16 cellular contexts compared by ENCODE assay signal in genomic region chr18:3397031-3397750, GRCh38. TPM values are rescaled to one million over a fixed set of nuclear protein-coding genes. Genes with fewer than 3 reads are reported as not detected.
DNase-seq lines count a peak whose midpoint lies in the region; ATAC-seq and TF ChIP-seq lines count a peak whose summit lies in the region.
"Had no signal": no experiment of that assay in that cellular context is flagged by ENCODE, and none has a peak within 500 bp of the region (broad histone marks: within the 10 kb centered on the region; RNA-seq: fewer than 3 reads in every experiment).

No MANE protein-coding gene starts in this region.

- ATAC-seq in esophagus mucosa (peak; percentile 75), body of pancreas (no peak)
- no peak for ATAC-seq in activated CD8-positive, alpha-beta T cell treated with anti-CD3 and anti-CD28 coated beads for 36 hours
- ATAC-seq: activated T-cell treated with anti-CD3 and anti-CD28 coated beads, Interleukin-2, amount 50 U/mL, for 4 hours had no signal

- intact Hi-C loops in activated T-helper 1 cell treated with anti-CD3 and anti-CD28 coated beads, Interleukin-12 subunit alpha, Interleukin-12 subunit beta, Interleukin-2, Interleukin-4 antibody, amounts not matched to agents 30 ng/mL and 10 ng/mL and 1 ng/mL, durations not matched to agents 14 hours and 24 hours and 36 hours (cut with micrococcal nuclease) = no loop called here
- intact Hi-C loops in body of pancreas (cut with DNase I) = no loop called here
- intact Hi-C loops in activated CD8-positive, alpha-beta T cell treated with anti-CD3 and anti-CD28 coated beads for 36 hours (cut with micrococcal nuclease) = no loop called here

- H4K20me1 ChIP-seq in neural progenitor cell (ENCODE audit: low read depth) (no peaks in the 10 kb centered on the region), MM.1S (ENCODE audit: insufficient read depth, low read length) (no peaks in the 10 kb centered on the region)

- no peak overlapping the region for H3K4me2 ChIP-seq in neural progenitor cell
- no peak overlapping the region for H3K4me2 ChIP-seq in MM.1S (ENCODE audit: low read depth, low read length)
- H3K4me2 ChIP-seq: KMS-11 had no signal

- H3K27ac ChIP-seq in C4-2B (peak overlapping the region; percentile 64), neural progenitor cell (no peak overlapping the region), MM.1S (ENCODE audit: low read length) (no peak overlapping the region), body of pancreas (no peak overlapping the region)
- H3K27ac ChIP-seq: KMS-11, lower lobe of right lung had no signal

- no peak overlapping the region for H3K4me3 Mint-ChIP-seq in neural progenitor cell
- no peak overlapping the region for H3K4me3 Mint-ChIP-seq in activated T-helper 1 cell treated with anti-CD3 and anti-CD28 coated beads, Interleukin-12 subunit alpha, Interleukin-12 subunit beta, Interleukin-2, Interleukin-4 antibody, amounts not matched to agents 30 ng/mL and 10 ng/mL and 1 ng/mL, durations not matched to agents 14 hours and 24 hours and 36 hours
- no peak overlapping the region for H3K4me3 Mint-ChIP-seq in activated CD8-positive, alpha-beta T cell treated with anti-CD3 and anti-CD28 coated beads for 36 hours
- H3K4me3 Mint-ChIP-seq: activated CD4-positive, alpha-beta T cell treated with anti-CD3 and anti-CD28 coated beads, Interleukin-2, amount 10 ng/mL, durations not matched to agents 24 days and 14 days; activated T-cell treated with anti-CD3 and anti-CD28 coated beads, Interleukin-2, amount 50 U/mL, for 4 hours; neural crest cell had no signal

- H3F3A ChIP-seq in neural progenitor cell (ENCODE audit: low read depth) (peaks cover 11% of the 10 kb centered on the region), MM.1S (ENCODE audit: insufficient read depth, low read length) (no peaks in the 10 kb centered on the region)

- peaks cover 12% of the 10 kb centered on the region for H3K9me3 Mint-ChIP-seq in neural progenitor cell
- H3K9me3 Mint-ChIP-seq in activated T-helper 1 cell treated with anti-CD3 and anti-CD28 coated beads, Interleukin-12 subunit alpha, Interleukin-12 subunit beta, Interleukin-2, Interleukin-4 antibody, amounts not matched to agents 30 ng/mL and 10 ng/mL and 1 ng/mL, durations not matched to agents 14 hours and 24 hours and 36 hours = peaks cover 28% of the 10 kb centered on the region
- peaks cover 8% of the 10 kb centered on the region for H3K9me3 Mint-ChIP-seq in activated CD8-positive, alpha-beta T cell treated with anti-CD3 and anti-CD28 coated beads for 36 hours
- H3K9me3 Mint-ChIP-seq: neural crest cell had no signal

- peak overlapping the region; percentile 3 for H3K27ac Mint-ChIP-seq in neural progenitor cell
- H3K27ac Mint-ChIP-seq in activated T-helper 1 cell treated with anti-CD3 and anti-CD28 coated beads, Interleukin-12 subunit alpha, Interleukin-12 subunit beta, Interleukin-2, Interleukin-4 antibody, amounts not matched to agents 30 ng/mL and 10 ng/mL and 1 ng/mL, durations not matched to agents 14 hours and 24 hours and 36 hours = no peak overlapping the region
- H3K27ac Mint-ChIP-seq in activated CD8-positive, alpha-beta T cell treated with anti-CD3 and anti-CD28 coated beads for 36 hours = no peak overlapping the region
- H3K27ac Mint-ChIP-seq: activated CD4-positive, alpha-beta T cell treated with anti-CD3 and anti-CD28 coated beads, Interleukin-2, amount 10 ng/mL, durations not matched to agents 24 days and 14 days had no signal

- TF ChIP-seq POLR2A in body of pancreas (IDR thresholded peaks at IDR 0.05) = no peak

- TF ChIP-seq CTCF in C4-2B (conservative IDR thresholded peaks at IDR 0.05) (no peak), neural progenitor cell (IDR thresholded peaks at IDR 0.05) (no peak), MM.1S (IDR thresholded peaks at IDR 0.05; ENCODE audit: low read length) (no peak), body of pancreas (IDR thresholded peaks at IDR 0.05) (no peak)
- no peak for TF ChIP-seq CTCF in activated CD8-positive, alpha-beta T cell treated with anti-CD3 and anti-CD28 coated beads for 36 hours (IDR thresholded peaks at IDR 0.05)

- no peaks in the 10 kb centered on the region for H3K9me2 ChIP-seq in MM.1S (replicated peaks; ENCODE audit: insufficient read depth, low read length)

- CTCF ChIA-PET in activated CD8-positive, alpha-beta T cell treated with anti-CD3 and anti-CD28 coated beads for 36 hours (lab: Charles Lee) = interaction anchor here (0.7 to 1.6 kb wide), 3 partner anchors 11 to 100 kb away, joined by 3 to 4 read pairs (median 3); no protein-coding TSS in a partner anchor

- H3K4me1 ChIP-seq in neural progenitor cell (peaks cover 23% of the 10 kb centered on the region), MM.1S (ENCODE audit: low read length) (0 out of 2 replicates have a peak, but pooled peaks cover 3% of the 10 kb centered on the region), body of pancreas (no peaks in the 10 kb centered on the region)
- H3K4me1 ChIP-seq: lower lobe of right lung had no signal

- POLR2A ChIA-PET in activated CD8-positive, alpha-beta T cell treated with anti-CD3 and anti-CD28 coated beads for 36 hours (lab: Charles Lee) = no interaction called here

- H3K79me2 ChIP-seq in neural progenitor cell (ENCODE audit: low read depth) (no peaks in the 10 kb centered on the region), MM.1S (ENCODE audit: low read length) (no peaks in the 10 kb centered on the region)

- WGBS in body of pancreas, 2 donors = 42 to 49% methylated on average over 7 of the region's 7 CpGs

- H3K9me3 ChIP-seq in neural progenitor cell (ENCODE audit: low read depth) (no peaks in the 10 kb centered on the region), MM.1S (replicated peaks; ENCODE audit: insufficient read depth, low read length) (no peaks in the 10 kb centered on the region), body of pancreas (no peaks in the 10 kb centered on the region)

- H3K9ac ChIP-seq in neural progenitor cell (no peak overlapping the region), MM.1S (ENCODE audit: low read length) (no peak overlapping the region)
- H3K9ac ChIP-seq: KMS-11 had no signal

- H3K27me3 ChIP-seq in neural progenitor cell (no peaks in the 10 kb centered on the region), MM.1S (replicated peaks; ENCODE audit: insufficient read depth, low read length) (no peaks in the 10 kb centered on the region), body of pancreas (no peaks in the 10 kb centered on the region)

- H3K4me3 ChIP-seq in neural progenitor cell (no peak overlapping the region), MM.1S (ENCODE audit: low read length) (no peak overlapping the region), body of pancreas (no peak overlapping the region)
- H3K4me3 ChIP-seq: HAP-1, lower lobe of right lung had no signal

- H2AFZ ChIP-seq in neural progenitor cell (replicated peaks) (no peak overlapping the region), MM.1S (ENCODE audit: low read length) (no peak overlapping the region)

- H3K36me3 ChIP-seq in neural progenitor cell (no peaks in the 10 kb centered on the region), MM.1S (replicated peaks; ENCODE audit: insufficient read depth, low read length) (no peaks in the 10 kb centered on the region), body of pancreas (replicated peaks in 1 of 2; ENCODE audit: insufficient read depth in 1 of 2, low read depth in 2 of 2) (no peaks in the 10 kb centered on the region)
- H3K36me3 ChIP-seq: HAP-1, lower lobe of right lung had no signal

- DNase-seq in NCI-H526 treated with DMSO at 0.1 percent for 48 hours (lab: John Stamatoyannopoulos, UW) = peak; percentile 9
- DNase-seq in neural progenitor cell (ENCODE audit: low spot score) = no peak
- DNase-seq in MM.1S = no peak
- DNase-seq in activated T-helper 1 cell treated with anti-CD3 and anti-CD28 coated beads, Interleukin-12 subunit alpha, Interleukin-12 subunit beta, Interleukin-2, Interleukin-4 antibody, amounts not matched to agents 30 ng/mL and 10 ng/mL and 1 ng/mL, durations not matched to agents 14 hours and 24 hours and 36 hours (ENCODE audit: low spot score) = no peak
- DNase-seq in body of pancreas = no peak
- no peak for DNase-seq in activated CD8-positive, alpha-beta T cell treated with anti-CD3 and anti-CD28 coated beads for 36 hours
- DNase-seq: activated CD4-positive, alpha-beta T cell treated with anti-CD3 and anti-CD28 coated beads, Interleukin-2, amount 10 ng/mL, durations not matched to agents 24 days and 14 days; activated T-cell treated with anti-CD3 and anti-CD28 coated beads, Interleukin-2, amount 50 U/mL, for 4 hours; lower lobe of right lung; NCI-H1436; stimulated activated naive CD4-positive, alpha-beta T cell treated with Interleukin-2 at 50 U/mL for 16 hours had no signal

- H3K27me3 Mint-ChIP-seq in neural progenitor cell (ENCODE audit: insufficient read depth, low read depth) = no peaks in the 10 kb centered on the region
- peaks cover 2% of the 10 kb centered on the region for H3K27me3 Mint-ChIP-seq in activated T-helper 1 cell treated with anti-CD3 and anti-CD28 coated beads, Interleukin-12 subunit alpha, Interleukin-12 subunit beta, Interleukin-2, Interleukin-4 antibody, amounts not matched to agents 30 ng/mL and 10 ng/mL and 1 ng/mL, durations not matched to agents 14 hours and 24 hours and 36 hours (ENCODE audit: insufficient read depth)
- H3K27me3 Mint-ChIP-seq in activated CD8-positive, alpha-beta T cell treated with anti-CD3 and anti-CD28 coated beads for 36 hours = no peaks in the 10 kb centered on the region
- H3K27me3 Mint-ChIP-seq: activated CD4-positive, alpha-beta T cell treated with anti-CD3 and anti-CD28 coated beads, Interleukin-2, amount 10 ng/mL, durations not matched to agents 24 days and 14 days had no signal

- peaks cover 12% of the 10 kb centered on the region for H3K4me1 Mint-ChIP-seq in neural progenitor cell
- H3K4me1 Mint-ChIP-seq in activated T-helper 1 cell treated with anti-CD3 and anti-CD28 coated beads, Interleukin-12 subunit alpha, Interleukin-12 subunit beta, Interleukin-2, Interleukin-4 antibody, amounts not matched to agents 30 ng/mL and 10 ng/mL and 1 ng/mL, durations not matched to agents 14 hours and 24 hours and 36 hours (ENCODE audit: low read depth) = no peaks in the 10 kb centered on the region
- peaks cover 4% of the 10 kb centered on the region for H3K4me1 Mint-ChIP-seq in activated CD8-positive, alpha-beta T cell treated with anti-CD3 and anti-CD28 coated beads for 36 hours (ENCODE audit: low read depth)

- H3K36me3 Mint-ChIP-seq in neural progenitor cell = no peaks in the 10 kb centered on the region
- H3K36me3 Mint-ChIP-seq in activated T-helper 1 cell treated with anti-CD3 and anti-CD28 coated beads, Interleukin-12 subunit alpha, Interleukin-12 subunit beta, Interleukin-2, Interleukin-4 antibody, amounts not matched to agents 30 ng/mL and 10 ng/mL and 1 ng/mL, durations not matched to agents 14 hours and 24 hours and 36 hours (ENCODE audit: low read depth) = peaks cover 2% of the 10 kb centered on the region
- H3K36me3 Mint-ChIP-seq in activated CD8-positive, alpha-beta T cell treated with anti-CD3 and anti-CD28 coated beads for 36 hours (ENCODE audit: low read depth) = no peaks in the 10 kb centered on the region

RNA-seq across cellular contexts. Expression of gene TGIF1, which starts 52.8 kb away (rescaled TPM):
- total RNA-seq in esophagus mucosa (22.4 TPM), neural progenitor cell (ENCODE audit: low replicate concordance) (260 and 261 TPM in 2 replicates), body of pancreas (10 to 100 TPM; 17.1 to 23.1 TPM)
- 47.7 and 52.1 TPM in 2 replicates for total RNA-seq in activated T-helper 1 cell treated with anti-CD3 and anti-CD28 coated beads, Interleukin-12 subunit alpha, Interleukin-12 subunit beta, Interleukin-2, Interleukin-4 antibody, amounts not matched to agents 30 ng/mL and 10 ng/mL and 1 ng/mL, durations not matched to agents 14 hours and 24 hours and 36 hours
- total RNA-seq in activated CD8-positive, alpha-beta T cell treated with anti-CD3 and anti-CD28 coated beads for 36 hours = 10 to 100 TPM; 33.3 to 34.5 TPM
